Comparison of ENCODE assay signal across 14 cellular contexts in the genomic region with DNA sequence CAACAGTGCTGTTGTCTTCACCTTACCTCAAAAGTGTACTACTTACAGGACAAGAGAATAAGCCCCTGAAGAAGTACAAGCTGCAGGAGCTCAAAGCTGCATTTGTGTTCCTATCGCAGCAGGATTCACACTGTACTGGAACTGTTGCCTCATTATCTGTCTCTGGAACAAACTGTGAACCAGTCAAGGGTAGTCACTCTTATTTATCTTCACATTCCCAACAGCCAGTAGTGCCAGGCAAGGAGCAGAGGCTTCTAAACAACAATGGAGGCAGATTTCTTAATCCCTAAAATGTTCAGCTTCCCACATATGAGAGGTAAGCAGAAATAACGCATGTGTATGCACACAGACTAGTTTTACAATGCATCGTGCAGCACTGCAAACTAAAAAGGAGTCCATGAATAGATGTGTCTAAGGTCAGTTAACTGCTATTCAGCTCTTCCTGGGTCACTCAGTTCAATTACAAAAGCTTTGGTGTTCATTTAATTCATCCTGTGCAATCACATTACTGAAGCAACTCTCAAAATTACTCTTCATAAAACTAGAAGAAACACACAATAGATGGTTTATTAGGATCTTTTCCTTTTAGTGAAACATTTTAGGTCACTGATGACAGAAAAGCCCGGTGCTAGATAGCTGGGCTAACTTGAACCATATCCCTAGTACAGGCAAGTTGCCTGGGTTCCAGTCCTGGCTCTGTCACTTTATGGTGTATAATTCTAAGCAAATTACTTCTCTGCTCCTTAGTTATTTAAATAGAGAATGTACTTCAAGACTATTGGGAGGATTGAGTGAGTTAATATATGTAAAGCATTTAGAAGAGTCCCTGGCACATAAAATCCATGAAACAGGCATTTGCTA. TPM values are rescaled to one million over a fixed set of nuclear protein-coding genes. Genes with fewer than 3 reads are reported as not detected.
DNase-seq lines count a peak whose midpoint lies in the region; ATAC-seq, FAIRE-seq and TF ChIP-seq lines count a peak whose summit lies in the region.
"Had no signal": no experiment of that assay in that cellular context is flagged by ENCODE, and none has a peak within 500 bp of the region (broad histone marks: within the 10 kb centered on the region; RNA-seq: fewer than 3 reads in every experiment).

No MANE protein-coding gene starts in this region.

- DNase-seq in BJ (ENCODE audit: low read depth) (no peak), PC-3 (no peak), heart right ventricle (no peak), progenitor cell of endocrine pancreas (ENCODE audit: low spot score, unreplicated experiment) (no peak), hepatic stellate cell (ENCODE audit: low spot score) (no peak), GM12891 (ENCODE audit: insufficient read length, low spot score) (no peak), CD1c-positive myeloid dendritic cell (ENCODE audit: extremely low spot score) (no peak)
- no peak for DNase-seq in activated CD4-positive, CD25-positive, alpha-beta regulatory T cell treated with anti-CD3 and anti-CD28 coated beads, Interleukin-2, amount 50 U/mL, for 72 hours
- DNase-seq: activated gamma-delta T cell, NCI-H1048 had no signal

- H3K4me2 ChIP-seq in PC-3 (ENCODE audit: low read length) = peak overlapping the region; percentile 89

- H3K79me2 ChIP-seq in PC-3 (ENCODE audit: low read length) = peaks cover 58% of the 10 kb centered on the region

- H3K9me3 Mint-ChIP-seq in progenitor cell of endocrine pancreas (ENCODE audit: low read depth) = no peaks in the 10 kb centered on the region

- CTCF ChIA-PET in BJ (lab: Yijun Ruan, JAX) (interaction anchor here (0.6 to 2.7 kb wide), 5 partner anchors 10 to 150 kb away, joined by 3 to 8 read pairs (median 4); no protein-coding TSS in a partner anchor), PC-3 (lab: Charles Lee) (no interaction called here)

- H2AFZ ChIP-seq in PC-3 (ENCODE audit: low read length) = no peak overlapping the region

- H3K36me3 ChIP-seq in BJ (ENCODE audit: control insufficient read depth, insufficient read depth, low read length) (peaks cover 3% of the 10 kb centered on the region; the same call in 1 of the 2 replicates), PC-3 (ENCODE audit: low read depth, low read length) (peaks cover 21% of the 10 kb centered on the region), heart right ventricle (peaks cover 0 to 23% (median 3%) of the 10 kb centered on the region in 9 donors)

- no peak for FAIRE-seq in GM12891 (lab: Jason Lieb, UNC)
- FAIRE-seq: endometrium, H1, islet of Langerhans had no signal

- peak overlapping the region; percentile 95 for H3K4me3 Mint-ChIP-seq in progenitor cell of endocrine pancreas (ENCODE audit: low read depth)

- POLR2A ChIA-PET in BJ (lab: Charles Lee) (no interaction called here), PC-3 (lab: Charles Lee; ENCODE audit: unreplicated experiment) (interaction anchor here (0.7 kb wide), 1 partner anchor 15 kb away, joined by 4 read pairs; no protein-coding TSS in a partner anchor)

- H3K27ac ChIP-seq in PC-3 (ENCODE audit: low read length) (no peak overlapping the region), heart right ventricle (peak overlapping the region; percentile 9 to 98 (median 94))

- ATAC-seq in PC-3 = no peak
- peak in 5 of 8 donors; percentile 23 to 66 (median 33) for ATAC-seq in heart right ventricle
- ATAC-seq: Panc1 had no signal

- 49 to 53% methylated on average over 4 of the region's 4 CpGs for WGBS in heart right ventricle, 2 donors

- no peak overlapping the region for H3K9ac ChIP-seq in PC-3 (ENCODE audit: low read length)

- intact Hi-C loops in PC-3 (cut with micrococcal nuclease) = no loop called here
- intact Hi-C loops in heart right ventricle (cut with DNase I) = no loop called here

- TF ChIP-seq POLR2A in GM12891 (IDR thresholded peaks at IDR 0.05; ENCODE audit: low read depth, low read length) = no peak

- peak overlapping the region; percentile 93 for H3K27ac Mint-ChIP-seq in progenitor cell of endocrine pancreas

- no TSS peak for BruUV-seq in PC-3 (replicated peaks; lab: Mats Ljungman, UMichigan)

- H3K27me3 ChIP-seq in BJ (ENCODE audit: control insufficient read depth, insufficient read depth, low read length) = no peaks in the 10 kb centered on the region
- no peaks in the 10 kb centered on the region for H3K27me3 ChIP-seq in PC-3 (ENCODE audit: low read length)
- H3K27me3 ChIP-seq in heart right ventricle = no peaks in the 10 kb centered on the region

- peaks cover 57% of the 10 kb centered on the region for H3K4me1 Mint-ChIP-seq in progenitor cell of endocrine pancreas (ENCODE audit: low read depth)

- H4K20me1 ChIP-seq in PC-3 (ENCODE audit: low read length) = 0 out of 2 replicates have a peak, but pooled peaks cover 4% of the 10 kb centered on the region

- H3K36me3 Mint-ChIP-seq in progenitor cell of endocrine pancreas (ENCODE audit: insufficient read depth) = peaks cover 23% of the 10 kb centered on the region

- H3K9me3 ChIP-seq in PC-3 (ENCODE audit: low read length) = no peaks in the 10 kb centered on the region
- no peaks in the 10 kb centered on the region for H3K9me3 ChIP-seq in heart right ventricle

- H3K27me3 Mint-ChIP-seq in progenitor cell of endocrine pancreas = no peaks in the 10 kb centered on the region

- H3K4me1 ChIP-seq in PC-3 (ENCODE audit: insufficient read depth, low read length) = peaks cover 38% of the 10 kb centered on the region
- peaks cover 9 to 71% (median 64%) of the 10 kb centered on the region in 9 donors for H3K4me1 ChIP-seq in heart right ventricle

- no peaks in the 10 kb centered on the region for H3F3A ChIP-seq in PC-3 (ENCODE audit: low read length, unreplicated experiment)

- TF ChIP-seq CTCF in BJ (IDR thresholded peaks at IDR 0.05; ENCODE audit: insufficient read depth, low read depth, low read length) (no peak), PC-3 (conservative IDR thresholded peaks at IDR 0.05; ENCODE audit: low read depth, low read length) (no peak), heart right ventricle (IDR thresholded peaks at IDR 0.05) (no peak), progenitor cell of endocrine pancreas (IDR thresholded peaks at IDR 0.05; ENCODE audit: unreplicated experiment) (no peak)

- H3K9me2 ChIP-seq in PC-3 (replicated peaks; ENCODE audit: low read length) = no peaks in the 10 kb centered on the region

- H3K4me3 ChIP-seq in BJ (ENCODE audit: low read depth, low read length) (peak overlapping the region; percentile 82), PC-3 (ENCODE audit: low read length) (peak overlapping the region; percentile 85), heart right ventricle (peak overlapping the region in 3 of 10 donors; percentile 4 to 97 (median 4))

TF ChIP-seq in GM12891, 5 proteins besides CTCF, POLR2A, EP300 and RAD21:
- TF ChIP-seq PAX5 (IDR thresholded peaks at IDR 0.05; ENCODE audit: insufficient read depth, low read length, severe bottlenecking) (no peak), SPI1 (IDR thresholded peaks at IDR 0.05; ENCODE audit: low read depth, low read length) (no peak), POLR2AphosphoS5 (IDR thresholded peaks at IDR 0.05; ENCODE audit: low read depth, low read length) (no peak), POU2F2 (IDR thresholded peaks at IDR 0.05; ENCODE audit: low read depth, low read length) (no peak), TAF1 (IDR thresholded peaks at IDR 0.05; ENCODE audit: low read depth, low read length) (no peak)

RNA-seq across cellular contexts. Expression of gene APPL2, which starts 2.7 kb away (rescaled TPM):
- polyA plus RNA-seq in BJ (2011; rRNA removed) = 58.4 and 59.4 TPM in 2 replicates
- polyA minus RNA-seq in BJ (2011; rRNA and poly(A)+ RNA removed) = 49.2 and 55.9 TPM in 2 replicates
- 36.2 and 42.2 TPM in 2 replicates for total RNA-seq in PC-3 (2014; rRNA removed)
- 10 to 100 TPM; 14.1 to 28.9 (median 19.4) TPM for total RNA-seq in heart right ventricle
- 10 to 100 TPM in 1 of 2 donors, 1 to 10 TPM in 1; 8.4 to 15.2 TPM for polyA plus RNA-seq in heart right ventricle
- 158 and 159 TPM in 2 replicates for total RNA-seq in progenitor cell of endocrine pancreas
- 4.2 TPM for polyA plus RNA-seq in GM12891 (2012; ENCODE audit: low read depth, missing spikeins)
